18 cellular contexts compared by ENCODE assay signal in the genomic region with DNA sequence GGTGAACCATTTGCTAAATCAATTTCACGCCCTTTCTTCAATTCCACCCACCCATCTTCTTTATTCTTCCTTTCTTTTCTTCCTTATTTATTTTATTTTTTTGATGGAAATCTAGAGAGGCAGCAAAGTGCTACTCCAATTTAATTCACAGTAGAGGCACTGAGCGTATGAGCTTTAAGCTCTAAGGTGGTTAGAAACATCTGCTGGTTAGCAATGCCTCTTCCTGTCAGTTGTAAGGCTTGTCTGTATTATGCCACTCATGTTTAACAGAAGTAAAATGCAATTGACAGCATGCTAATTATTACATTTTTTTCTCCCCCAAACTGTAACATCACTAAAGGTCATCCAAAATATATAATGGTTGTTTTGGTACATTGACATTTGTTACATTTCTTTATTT.
DNase-seq lines count a peak whose midpoint lies in the region; ATAC-seq and TF ChIP-seq lines count a peak whose summit lies in the region.
"Had no signal": no experiment of that assay in that cellular context is flagged by ENCODE, and none has a peak within 500 bp of the region (broad histone marks: within the 10 kb centered on the region; RNA-seq: fewer than 3 reads in every experiment).

No MANE protein-coding gene starts in this region.

- peaks cover 17% of the 10 kb centered on the region; the same call in 2 of the 3 replicates for H3K4me1 Mint-ChIP-seq in GM23338
- no peaks in the 10 kb centered on the region for H3K4me1 Mint-ChIP-seq in endodermal cell
- no peaks in the 10 kb centered on the region for H3K4me1 Mint-ChIP-seq in activated CD4-positive, alpha-beta T cell treated with anti-CD3 and anti-CD28 coated beads for 36 hours

- H3K23ac ChIP-seq in trophoblast cell (ENCODE audit: low read length) = no peak overlapping the region

- peaks cover 27% of the 10 kb centered on the region for H3K4me1 ChIP-seq in A673 (ENCODE audit: insufficient read depth, low read length, poor library complexity, severe bottlenecking)
- no peaks in the 10 kb centered on the region for H3K4me1 ChIP-seq in GM23338 (ENCODE audit: insufficient read depth)
- H3K4me1 ChIP-seq in endodermal cell (ENCODE audit: control insufficient read depth, insufficient read depth, low read length) = no peaks in the 10 kb centered on the region
- peaks cover 10% of the 10 kb centered on the region for H3K4me1 ChIP-seq in neuron (ENCODE audit: insufficient read depth, low read length)
- no peaks in the 10 kb centered on the region for H3K4me1 ChIP-seq in trophoblast cell (ENCODE audit: control insufficient read depth in 1 of 2, insufficient read depth in 2 of 2, low read length in 2 of 2)
- H3K4me1 ChIP-seq: BE2C, Caco-2 had no signal

- no peak overlapping the region for H4K12ac ChIP-seq in trophoblast cell (ENCODE audit: low read depth, low read length)

- no peak overlapping the region for H3K18ac ChIP-seq in trophoblast cell (ENCODE audit: low read length)

- CTCF ChIA-PET in A673 (lab: Charles Lee) = no interaction called here
- CTCF ChIA-PET in activated CD4-positive, alpha-beta T cell treated with anti-CD3 and anti-CD28 coated beads for 36 hours (lab: Charles Lee) = no interaction called here

- H3K27me3 ChIP-seq in A673 (replicated peaks; ENCODE audit: insufficient read depth, low read depth, low read length, poor library complexity) (no peaks in the 10 kb centered on the region), GM23338 (ENCODE audit: insufficient read depth) (no peaks in the 10 kb centered on the region), endodermal cell (ENCODE audit: control insufficient read depth, insufficient read depth, low read length, poor library complexity, severe bottlenecking) (no peaks in the 10 kb centered on the region), neuron (ENCODE audit: insufficient read depth, low read length) (no peaks in the 10 kb centered on the region), trophoblast cell (ENCODE audit: insufficient read depth, low read length) (no peaks in the 10 kb centered on the region)
- H3K27me3 ChIP-seq: BE2C had no signal

- no peaks in the 10 kb centered on the region for H3K79me1 ChIP-seq in trophoblast cell (ENCODE audit: low read length)

- no peak for ATAC-seq in GM23338
- ATAC-seq in activated CD4-positive, alpha-beta T cell treated with anti-CD3 and anti-CD28 coated beads for 36 hours = no peak
- ATAC-seq: HCT116 had no signal

- no TSS peak for BruUV-seq in A673 (replicated peaks; lab: Mats Ljungman, UMichigan)

- H2AFZ ChIP-seq in GM23338 = no peak overlapping the region
- peak overlapping the region; percentile 46 for H2AFZ ChIP-seq in neuron (ENCODE audit: low read depth, low read length)
- H2AFZ ChIP-seq in trophoblast cell (ENCODE audit: insufficient read depth, low read length, poor library complexity) = no peak overlapping the region

- DNase-seq in A673 (ENCODE audit: low spot score) (peak; percentile 33), GM23338 (ENCODE audit: low spot score) (no peak), endodermal cell (no peak), trophoblast cell (no peak)
- no peak for DNase-seq in activated CD4-positive, alpha-beta T cell treated with anti-CD3 and anti-CD28 coated beads for 36 hours
- no peak for DNase-seq in stimulated activated CD8-positive, alpha-beta memory T cell treated with anti-CD3 and anti-CD28 coated beads, Interleukin-4, amount 100 ng/mL, for 48 hours
- DNase-seq: ACHN; BE2C; C1 segment of cervical spinal cord; Caco-2; CD4-positive, alpha-beta T cell; GDM1; GOT3; H7; HFFc6; IMR-90 had no signal

- H3K14ac ChIP-seq in trophoblast cell (ENCODE audit: low read length) = no peak overlapping the region

- no peak overlapping the region for H3K4me2 ChIP-seq in GM23338
- H3K4me2 ChIP-seq in trophoblast cell (ENCODE audit: low read length) = no peak overlapping the region

- intact Hi-C loops in A673 (cut with micrococcal nuclease; ENCODE audit: unreplicated experiment) = no loop called here
- intact Hi-C loops in activated CD4-positive, alpha-beta T cell treated with anti-CD3 and anti-CD28 coated beads for 36 hours (cut with DNase I, micrococcal nuclease) = no loop called here

- H3K27ac Mint-ChIP-seq in GM23338 (peak overlapping the region; percentile 64; the same call in 1 of the 2 replicates), endodermal cell (no peak overlapping the region)
- H3K27ac Mint-ChIP-seq in activated CD4-positive, alpha-beta T cell treated with anti-CD3 and anti-CD28 coated beads for 36 hours = no peak overlapping the region
- H3K27ac Mint-ChIP-seq: CD4-positive, alpha-beta T cell; HFFc6 had no signal

- H3K4me3 Mint-ChIP-seq in GM23338 = no peak overlapping the region
- H3K4me3 Mint-ChIP-seq in endodermal cell = no peak overlapping the region
- H3K4me3 Mint-ChIP-seq in activated CD4-positive, alpha-beta T cell treated with anti-CD3 and anti-CD28 coated beads for 36 hours = no peak overlapping the region
- H3K4me3 Mint-ChIP-seq: CD4-positive, alpha-beta T cell; HFFc6 had no signal

- H3F3A ChIP-seq in GM23338 (replicated peaks; ENCODE audit: low read depth) = no peaks in the 10 kb centered on the region

- H3K9ac ChIP-seq in endodermal cell (ENCODE audit: extremely low read depth, low read length, poor library complexity, severe bottlenecking) (no peak overlapping the region), trophoblast cell (ENCODE audit: low read length) (no peak overlapping the region)

- no peaks in the 10 kb centered on the region for H3K79me2 ChIP-seq in GM23338 (replicated peaks; ENCODE audit: insufficient read depth)
- no peaks in the 10 kb centered on the region for H3K79me2 ChIP-seq in trophoblast cell (ENCODE audit: control insufficient read depth, insufficient read depth, low read length, poor library complexity)

- H4K91ac ChIP-seq in trophoblast cell (ENCODE audit: low read depth, low read length) = no peak overlapping the region

- H3K27me3 Mint-ChIP-seq in GM23338 (ENCODE audit: insufficient read depth, low read depth, poor library complexity) = no peaks in the 10 kb centered on the region
- H3K27me3 Mint-ChIP-seq in endodermal cell (ENCODE audit: insufficient read depth) = no peaks in the 10 kb centered on the region
- no peaks in the 10 kb centered on the region for H3K27me3 Mint-ChIP-seq in activated CD4-positive, alpha-beta T cell treated with anti-CD3 and anti-CD28 coated beads for 36 hours
- H3K27me3 Mint-ChIP-seq: CD4-positive, alpha-beta T cell had no signal

- no peaks in the 10 kb centered on the region for H3K9me2 ChIP-seq in GM23338 (ENCODE audit: insufficient read depth)

- no peak overlapping the region for H4K8ac ChIP-seq in trophoblast cell (ENCODE audit: low read depth, low read length)

- POLR2A ChIA-PET in A673 (lab: Charles Lee; ENCODE audit: low non-redundant PET) = no interaction called here
- POLR2A ChIA-PET in activated CD4-positive, alpha-beta T cell treated with anti-CD3 and anti-CD28 coated beads for 36 hours (lab: Charles Lee) = no interaction called here

- H3K36me3 ChIP-seq in A673 (ENCODE audit: insufficient read depth, low read length, poor library complexity, severe bottlenecking) (no peaks in the 10 kb centered on the region), GM23338 (ENCODE audit: insufficient read depth) (no peaks in the 10 kb centered on the region), endodermal cell (ENCODE audit: control insufficient read depth, insufficient read depth, low read length) (no peaks in the 10 kb centered on the region), neuron (ENCODE audit: insufficient read depth, low read length) (no peaks in the 10 kb centered on the region), trophoblast cell (ENCODE audit: control insufficient read depth in 1 of 2, insufficient read depth in 2 of 2, low read length in 2 of 2) (no peaks in the 10 kb centered on the region)
- H3K36me3 ChIP-seq: BE2C had no signal

- no peaks in the 10 kb centered on the region for H3K9me3 Mint-ChIP-seq in GM23338
- H3K9me3 Mint-ChIP-seq in endodermal cell = no peaks in the 10 kb centered on the region
- no peaks in the 10 kb centered on the region for H3K9me3 Mint-ChIP-seq in activated CD4-positive, alpha-beta T cell treated with anti-CD3 and anti-CD28 coated beads for 36 hours (ENCODE audit: low read depth)
- H3K9me3 Mint-ChIP-seq: CD4-positive, alpha-beta T cell had no signal

- no peak overlapping the region for H2AK5ac ChIP-seq in trophoblast cell (ENCODE audit: low read length)

- H3K36me3 Mint-ChIP-seq in GM23338 (ENCODE audit: low read depth) = no peaks in the 10 kb centered on the region
- no peaks in the 10 kb centered on the region for H3K36me3 Mint-ChIP-seq in endodermal cell (ENCODE audit: low read depth)
- H3K36me3 Mint-ChIP-seq in activated CD4-positive, alpha-beta T cell treated with anti-CD3 and anti-CD28 coated beads for 36 hours (ENCODE audit: low read depth) = no peaks in the 10 kb centered on the region

- no peak overlapping the region for H2BK120ac ChIP-seq in trophoblast cell (ENCODE audit: insufficient read depth, low read length, poor library complexity)

- no peak overlapping the region for H2BK5ac ChIP-seq in trophoblast cell (ENCODE audit: low read depth, low read length, poor library complexity)

- H3K4me3 ChIP-seq in A673 (ENCODE audit: low read depth, low read length, poor library complexity, severe bottlenecking) (no peak overlapping the region), GM23338 (no peak overlapping the region), endodermal cell (ENCODE audit: low read length) (no peak overlapping the region), neuron (ENCODE audit: low read length) (no peak overlapping the region), trophoblast cell (ENCODE audit: low read depth, low read length) (no peak overlapping the region)

- 83 to 95% methylated on average over 1 to 2 of the region's 2 CpGs for WGBS in endodermal cell (ENCODE audit: insufficient coverage in 1 of 2, insufficient read length in 1 of 2), 2 experiments
- 100% methylated on average over 1 of the region's 2 CpGs for WGBS in trophoblast cell (ENCODE audit: extremely low coverage, insufficient coverage, insufficient read length)

- H2BK12ac ChIP-seq in trophoblast cell (ENCODE audit: low read length) = no peak overlapping the region

- no peak overlapping the region for H3K4ac ChIP-seq in trophoblast cell (ENCODE audit: low read depth, low read length)

- H3K27ac ChIP-seq in A673 (ENCODE audit: low read depth, low read length, poor library complexity, severe bottlenecking) = no peak overlapping the region
- no peak overlapping the region for H3K27ac ChIP-seq in GM23338 (ENCODE audit: low read depth)
- peak overlapping the region; percentile 29 for H3K27ac ChIP-seq in endodermal cell (ENCODE audit: low read depth, low read length)
- no peak overlapping the region for H3K27ac ChIP-seq in trophoblast cell (ENCODE audit: low read depth, low read length)

- TF ChIP-seq CTCF in A673 (conservative IDR thresholded peaks at IDR 0.05; ENCODE audit: low read depth, low read length) = no peak
- TF ChIP-seq CTCF in GM23338 (conservative IDR thresholded peaks at IDR 0.05; ENCODE audit: low read depth in 2 of 2) = no peak
- no peak for TF ChIP-seq CTCF in endodermal cell (conservative IDR thresholded peaks at IDR 0.05)

- H4K20me1 ChIP-seq in GM23338 (replicated peaks; ENCODE audit: insufficient read depth) = no peaks in the 10 kb centered on the region

- no peaks in the 10 kb centered on the region for H3K9me3 ChIP-seq in A673 (ENCODE audit: low read depth, low read length, poor library complexity, severe bottlenecking)
- H3K9me3 ChIP-seq in endodermal cell (ENCODE audit: control insufficient read depth, low read length) = no peaks in the 10 kb centered on the region
- no peaks in the 10 kb centered on the region for H3K9me3 ChIP-seq in neuron (ENCODE audit: low read length)
- H3K9me3 ChIP-seq in trophoblast cell (ENCODE audit: insufficient read depth, low read depth, low read length) = no peaks in the 10 kb centered on the region
- H3K9me3 ChIP-seq: BE2C, Caco-2 had no signal
